Comparison of ENCODE assay signal across 31 cellular contexts in genomic region chr3:139660269-139660668, GRCh38.
"Had no signal": no experiment of that assay in that cellular context is flagged by ENCODE, and none has a peak within 500 bp of the region (broad histone marks: within the 10 kb centered on the region; RNA-seq: fewer than 3 reads in every experiment).

No MANE protein-coding gene starts in this region.

- H3K4me3 Mint-ChIP-seq: natural killer cell; nephron; neural progenitor cell; stimulated activated memory B cell treated with anti-CD40 and anti-IgM and Interleukin-4, amounts not matched to agents 10 μg/mL and 1 μg/mL and 100 μg/mL, for 72 hours; stimulated activated naive CD8-positive, alpha-beta T cell treated with anti-CD3 and anti-CD28 coated beads, Interleukin-15, amount 100 ng/mL, for 72 hours; type B pancreatic cell had no signal

- H3K27ac ChIP-seq: neural progenitor cell, ovary, parathyroid adenoma, psoas muscle, skin epidermis, spleen, suprapubic skin, testis, tibial artery, transverse colon, upper lobe of right lung, uterus had no signal

- H3K9ac ChIP-seq: neural progenitor cell, parathyroid adenoma had no signal

- H3K4me2 ChIP-seq: neural progenitor cell, smooth muscle cell had no signal

- H3K4me1 ChIP-seq: neural progenitor cell, psoas muscle, spleen, testis, tibial artery, transverse colon, upper lobe of right lung, uterus had no signal

- H3K27me3 ChIP-seq: neural progenitor cell, ovary, spleen, suprapubic skin, testis, tibial artery, transverse colon, upper lobe of right lung, uterus had no signal

- H3K4me1 Mint-ChIP-seq: natural killer cell; neural progenitor cell; stimulated activated memory B cell treated with anti-CD40 and anti-IgM and Interleukin-4, amounts not matched to agents 10 μg/mL and 1 μg/mL and 100 μg/mL, for 72 hours; stimulated activated naive CD8-positive, alpha-beta T cell treated with anti-CD3 and anti-CD28 coated beads, Interleukin-15, amount 100 ng/mL, for 72 hours had no signal

- H2AFZ ChIP-seq: neural progenitor cell, parathyroid adenoma had no signal

- H3K27me3 Mint-ChIP-seq: progenitor cell of endocrine pancreas; stimulated activated memory B cell treated with anti-CD40 and anti-IgM and Interleukin-4, amounts not matched to agents 10 μg/mL and 1 μg/mL and 100 μg/mL, for 72 hours; stimulated activated naive CD8-positive, alpha-beta T cell treated with anti-CD3 and anti-CD28 coated beads, Interleukin-15, amount 100 ng/mL, for 72 hours; type B pancreatic cell had no signal

- H3K9me3 Mint-ChIP-seq: natural killer cell; nephron; neural progenitor cell; stimulated activated memory B cell treated with anti-CD40 and anti-IgM and Interleukin-4, amounts not matched to agents 10 μg/mL and 1 μg/mL and 100 μg/mL, for 72 hours; stimulated activated naive CD8-positive, alpha-beta T cell treated with anti-CD3 and anti-CD28 coated beads, Interleukin-15, amount 100 ng/mL, for 72 hours; type B pancreatic cell had no signal

- DNase-seq: natural killer cell; occipital lobe; ovary; posterior cingulate gyrus; psoas muscle; right cardiac atrium; spleen; stimulated activated CD4-positive, alpha-beta T cell treated with anti-CD3 and anti-CD28 coated beads, Interleukin-12 subunit alpha, Interleukin-12 subunit beta, amount 100 ng/mL, for 4 hours; stimulated activated CD4-positive, alpha-beta T cell treated with anti-CD3 and anti-CD28 coated beads, Interleukin-1b, Interleukin-23, amount 100 ng/mL, for 48 hours; stimulated activated CD4-positive, alpha-beta T cell treated with anti-CD3 and anti-CD28 coated beads, Interleukin-4, amount 100 ng/mL, for 1 hour; stimulated activated CD4-positive, alpha-beta T cell treated with anti-CD3 and anti-CD28 coated beads, Interleukin-4, amount 100 ng/mL, for 4 hours; stimulated activated CD8-positive, alpha-beta memory T cell treated with anti-CD3 and anti-CD28 coated beads, Interleukin-4, amount 100 ng/mL, for 48 hours; stimulated activated naive CD4-positive, alpha-beta T cell; stimulated activated naive CD8-positive, alpha-beta T cell treated with anti-CD3 and anti-CD28 coated beads, Interleukin-15, amount 100 ng/mL, for 72 hours; stimulated activated naive CD8-positive, alpha-beta T cell treated with anti-CD3 and anti-CD28 coated beads, Interleukin-15, Interleukin-2, amounts not matched to agents 100 U/mL and 50 U/mL, for 24 hours; substantia nigra; testis; tibial artery; transverse colon; upper lobe of right lung; uterus had no signal

- H3K36me3 ChIP-seq: neural progenitor cell, ovary, spleen, suprapubic skin, tibial artery, transverse colon, upper lobe of right lung, uterus had no signal

- H3K4me3 ChIP-seq: neural progenitor cell, ovary, psoas muscle, skin epidermis, smooth muscle cell, spleen, suprapubic skin, testis, tibial artery, transverse colon, upper lobe of right lung, uterus had no signal

- H3K79me2 ChIP-seq: parathyroid adenoma had no signal

- H3K9me3 ChIP-seq: ovary, psoas muscle, spleen, suprapubic skin, testis, tibial artery, transverse colon, upper lobe of right lung, uterus had no signal

- H3K36me3 Mint-ChIP-seq: natural killer cell; neural progenitor cell; stimulated activated memory B cell treated with anti-CD40 and anti-IgM and Interleukin-4, amounts not matched to agents 10 μg/mL and 1 μg/mL and 100 μg/mL, for 72 hours had no signal

- ATAC-seq: natural killer cell; psoas muscle; right cardiac atrium; sciatic nerve; stimulated activated memory B cell treated with anti-CD40 and anti-IgM and Interleukin-4, amounts not matched to agents 10 μg/mL and 1 μg/mL and 100 μg/mL, for 72 hours; stimulated activated naive CD8-positive, alpha-beta T cell treated with anti-CD3 and anti-CD28 coated beads, Interleukin-15, amount 100 ng/mL, for 72 hours; stimulated activated naive CD8-positive, alpha-beta T cell treated with anti-CD3 and anti-CD28 coated beads, Interleukin-15, Interleukin-2, amounts not matched to agents 100 U/mL and 50 U/mL, for 24 hours; upper lobe of right lung had no signal

- H3K27ac Mint-ChIP-seq: natural killer cell; nephron; neural progenitor cell; progenitor cell of endocrine pancreas; stimulated activated memory B cell treated with anti-CD40 and anti-IgM and Interleukin-4, amounts not matched to agents 10 μg/mL and 1 μg/mL and 100 μg/mL, for 72 hours; stimulated activated naive CD8-positive, alpha-beta T cell treated with anti-CD3 and anti-CD28 coated beads, Interleukin-15, amount 100 ng/mL, for 72 hours; type B pancreatic cell had no signal
